Comparison of ENCODE assay signal across 4 cellular contexts in genomic region chr12:121697861-121698260, GRCh38. TPM values are rescaled to one million over a fixed set of nuclear protein-coding genes. Genes with fewer than 3 reads are reported as not detected.
"Had no signal": no experiment of that assay in that cellular context is flagged by ENCODE, and none has a peak within 500 bp of the region (broad histone marks: within the 10 kb centered on the region; RNA-seq: fewer than 3 reads in every experiment).

No MANE protein-coding gene starts in this region.

RNA-seq across cellular contexts. Expression of gene MORN3, which starts 28.4 kb away (rescaled TPM):
- total RNA-seq: Peyer's patch, RPMI7951, SJSA1, SK-MEL-5 had no signal
